Comparison of ENCODE assay signal across 18 cellular contexts in genomic region chr12:39252628-39253027, GRCh38.
A peak's percentile ranks its signal among the peaks of the same experiment; 100 is the strongest.
DNase-seq lines count a peak whose midpoint lies in the region; ATAC-seq and TF ChIP-seq lines count a peak whose summit lies in the region.
"Had no signal": no experiment of that assay in that cellular context is flagged by ENCODE, and none has a peak within 500 bp of the region (broad histone marks: within the 10 kb centered on the region; RNA-seq: fewer than 3 reads in every experiment).

No MANE protein-coding gene starts in this region.

- H3K9me3 ChIP-seq in MG63, result peaks cover 2% of the 10 kb centered on the region
- H3K9me3 ChIP-seq in adrenal gland (replicated peaks in 1 of 3), result peaks cover 0 to 8% (median 0%) of the 10 kb centered on the region in 3 donors
- no peaks in the 10 kb centered on the region for H3K9me3 ChIP-seq in psoas muscle
- H3K9me3 ChIP-seq: HAP-1 had no signal

- no peak overlapping the region for H3K27ac ChIP-seq in adrenal gland
- H3K27ac ChIP-seq in psoas muscle, result no peak overlapping the region

- no peak for TF ChIP-seq CTCF in adrenal gland (IDR thresholded peaks at IDR 0.05)
- TF ChIP-seq CTCF in psoas muscle (IDR thresholded peaks at IDR 0.05), result no peak

- H3K4me1 ChIP-seq in adrenal gland (replicated peaks in 1 of 2) (no peaks in the 10 kb centered on the region), psoas muscle (no peaks in the 10 kb centered on the region)
- H3K4me1 ChIP-seq: HAP-1 had no signal

- intact Hi-C loops in left ventricle myocardium superior (cut with micrococcal nuclease) (no loop called here), Right ventricle myocardium inferior (cut with DNase I) (no loop called here), adrenal gland (cut with DNase I) (no loop called here), psoas muscle (cut with DNase I) (no loop called here)

- DNase-seq in left ventricle myocardium superior (peak; percentile 51), Right ventricle myocardium inferior (ENCODE audit: missing footprints) (no peak), MG63 (peak; percentile 39), adrenal gland (peak; percentile 58 to 79 (median 66)), left lobe of liver (ENCODE audit: low spot score) (peak; percentile 75), psoas muscle (no peak), hippocampal formation (lab: John Stamatoyannopoulos, UW) (no peak)
- DNase-seq: C1 segment of cervical spinal cord; Calu3; CD4-positive, alpha-beta memory T cell; COR-L47; DMS53; DMS79 treated with DMSO at 0.1 percent for 48 hours; GF-D8; GOT3; HFFc6 had no signal

- no peak overlapping the region for H3K4me3 ChIP-seq in MG63
- H3K4me3 ChIP-seq in adrenal gland, result no peak overlapping the region
- no peak overlapping the region for H3K4me3 ChIP-seq in psoas muscle
- H3K4me3 ChIP-seq: HAP-1 had no signal

- no peaks in the 10 kb centered on the region for H3K27me3 ChIP-seq in MG63
- H3K27me3 ChIP-seq in adrenal gland, result no peaks in the 10 kb centered on the region
- no peaks in the 10 kb centered on the region for H3K27me3 ChIP-seq in psoas muscle (ENCODE audit: insufficient read depth in 3 of 3, low read length in 2 of 3)

- H3K36me3 ChIP-seq in MG63 (no peaks in the 10 kb centered on the region), adrenal gland (replicated peaks in 1 of 2) (no peaks in the 10 kb centered on the region), psoas muscle (ENCODE audit: insufficient read depth in 1 of 2, low read depth in 1 of 2) (no peaks in the 10 kb centered on the region)
- H3K36me3 ChIP-seq: HAP-1 had no signal

- ATAC-seq in left ventricle myocardium superior (no peak), Right ventricle myocardium inferior (no peak), left lobe of liver (peak; percentile 92), psoas muscle (no peak), GM18868 (IDR thresholded peaks at IDR 0.05; ENCODE audit: unreplicated experiment) (no peak)

- no peak for TF ChIP-seq POLR2A in adrenal gland (IDR thresholded peaks at IDR 0.05)

- WGBS in adrenal gland, 4 donors, result 32 to 53% (median 42%) methylated on average over 1 of the region's 1 CpG
- WGBS in psoas muscle, 3 donors, result 50 to 78% (median 75%) methylated on average over 1 of the region's 1 CpG

Comparison
In these comparisons a context has a peak if more than half of its experiments do, and no peak if none do; other contexts are left out.
1. DNase-seq: peak in left ventricle myocardium superior (single experiment), MG63 (single experiment), adrenal gland (7 of 7) and left lobe of liver (single experiment); none in Right ventricle myocardium inferior (single experiment), psoas muscle (0 of 2) and hippocampal formation (0 of 2).